Comparison of ENCODE assay signal across 13 cellular contexts in the genomic region with DNA sequence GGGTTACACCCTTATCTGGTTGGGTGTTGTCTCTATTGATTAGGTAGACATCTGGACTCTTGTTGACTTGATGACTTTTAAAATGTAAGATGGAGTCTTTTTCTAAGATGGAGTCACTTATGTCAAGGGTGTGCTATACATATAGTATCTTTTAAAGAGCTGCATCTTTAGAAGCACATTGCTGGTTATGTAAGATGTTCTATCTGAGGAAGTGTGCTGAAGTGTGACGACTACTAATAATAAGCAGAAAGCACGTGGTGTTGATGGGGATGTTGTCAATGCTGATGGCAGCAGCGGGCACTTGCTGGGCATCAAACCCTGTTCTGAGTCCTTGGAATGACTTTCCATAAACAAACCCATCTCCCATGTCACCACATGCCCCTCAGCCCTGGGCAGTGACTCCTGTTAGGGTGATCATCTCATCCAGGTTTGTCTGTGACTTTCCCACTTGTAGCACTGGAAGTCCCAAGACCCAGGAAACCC.
DNase-seq lines count a peak whose midpoint lies in the region; ATAC-seq and TF ChIP-seq lines count a peak whose summit lies in the region.
"Had no signal": no experiment of that assay in that cellular context is flagged by ENCODE, and none has a peak within 500 bp of the region (broad histone marks: within the 10 kb centered on the region; RNA-seq: fewer than 3 reads in every experiment).

No MANE protein-coding gene starts in this region.

- no peaks in the 10 kb centered on the region for H3K27me3 ChIP-seq in PC-3 (ENCODE audit: low read length)
- no peaks in the 10 kb centered on the region for H3K27me3 ChIP-seq in transverse colon

- no peak overlapping the region for H3K4me3 Mint-ChIP-seq in memory B cell

- peaks cover 2% of the 10 kb centered on the region for H3K9me3 Mint-ChIP-seq in memory B cell

- H3K4me1 ChIP-seq in PC-3 (ENCODE audit: insufficient read depth, low read length) (peaks cover 17% of the 10 kb centered on the region), transverse colon (peaks cover 0 to 13% (median 5%) of the 10 kb centered on the region in 4 donors)

- no peak for TF ChIP-seq EP300 in transverse colon (IDR thresholded peaks at IDR 0.05; ENCODE audit: low read depth)

- CTCF ChIA-PET in PC-3 (lab: Charles Lee), result interaction anchor here (0.7 kb wide), 1 partner anchor 37 kb away, joined by 3 read pairs; no protein-coding TSS in a partner anchor

- H3K4me3 ChIP-seq in PC-3 (ENCODE audit: low read length), result no peak overlapping the region
- no peak overlapping the region for H3K4me3 ChIP-seq in epithelial cell of esophagus (ENCODE audit: low read length)
- H3K4me3 ChIP-seq in transverse colon, result no peak overlapping the region

- no peaks in the 10 kb centered on the region for H3F3A ChIP-seq in PC-3 (ENCODE audit: low read length, unreplicated experiment)

- no peak overlapping the region for H3K4me2 ChIP-seq in PC-3 (ENCODE audit: low read length)

- TF ChIP-seq CTCF in PC-3 (conservative IDR thresholded peaks at IDR 0.05; ENCODE audit: low read depth, low read length) (no peak), epithelial cell of esophagus (IDR thresholded peaks at IDR 0.05; ENCODE audit: insufficient read depth, low read depth, low read length, missing control alignments) (no peak), transverse colon (IDR thresholded peaks at IDR 0.05) (no peak)

- DNase-seq in PC-3 (no peak), epithelial cell of esophagus (ENCODE audit: low read depth) (peak; percentile 61), memory B cell (ENCODE audit: low spot score in 2 of 2) (no peak), transverse colon (no peak), NCI-H1105 treated with DMSO at 0.1 percent for 48 hours (lab: John Stamatoyannopoulos, UW) (no peak), midbrain (lab: John Stamatoyannopoulos, UW) (no peak), NCI-H526 (lab: John Stamatoyannopoulos, UW) (no peak), ACHN (no peak)
- DNase-seq: activated CD4-positive, alpha-beta T cell treated with anti-CD3 and anti-CD28 coated beads for 4 hours; activated naive CD4-positive, alpha-beta T cell treated with Interleukin-2 at 50 U/mL for 16 hours; DMS79 treated with DMSO at 0.1 percent for 48 hours; NCI-H1105; RPMI8226 had no signal

- intact Hi-C loops in PC-3 (cut with micrococcal nuclease) (no loop called here), transverse colon (cut with DNase I; ENCODE audit: low total_unique reads) (no loop called here)

- no peaks in the 10 kb centered on the region for H3K36me3 Mint-ChIP-seq in memory B cell

- H3K27me3 Mint-ChIP-seq in memory B cell, result peaks cover 8% of the 10 kb centered on the region

- no peak overlapping the region for H3K9ac ChIP-seq in PC-3 (ENCODE audit: low read length)

- H2AFZ ChIP-seq in PC-3 (ENCODE audit: low read length), result no peak overlapping the region

- H4K20me1 ChIP-seq in PC-3 (ENCODE audit: low read length), result no peaks in the 10 kb centered on the region

- BruUV-seq in PC-3 (replicated peaks; lab: Mats Ljungman, UMichigan), result no TSS peak

- no peaks in the 10 kb centered on the region for H3K9me3 ChIP-seq in PC-3 (ENCODE audit: low read length)
- no peaks in the 10 kb centered on the region for H3K9me3 ChIP-seq in transverse colon

- H3K27ac ChIP-seq in PC-3 (ENCODE audit: low read length) (peak overlapping the region; percentile 34), transverse colon (peak overlapping the region; percentile 51 to 74 (median 66))

- no peak overlapping the region for H3K27ac Mint-ChIP-seq in memory B cell

- H3K36me3 ChIP-seq in PC-3 (ENCODE audit: low read depth, low read length) (no peaks in the 10 kb centered on the region), transverse colon (no peaks in the 10 kb centered on the region)

- no peak for TF ChIP-seq POLR2A in transverse colon (IDR thresholded peaks at IDR 0.05)

- WGBS in transverse colon (ENCODE audit: low coverage in 1 of 2), 2 donors, result 49% methylated on average over 3 of the region's 3 CpGs; no CpG with 5 or more reads in 1 of the 2 donors

- H3K9me2 ChIP-seq in PC-3 (replicated peaks; ENCODE audit: low read length), result no peaks in the 10 kb centered on the region

- in situ Hi-C loops in transverse colon (cut with MboI; ENCODE audit: low pct_ligation_motif_present in 1 of 4, low pct_unique_long_range_greater_than_20kb in 1 of 4, low sequenced_read_pairs in 3 of 4), result no loop called here
- in situ Hi-C loops in ACHN (cut with HindIII; ENCODE audit: low pct_ligation_motif_present, low pct_unique_long_range_greater_than_20kb, low sequenced_read_pairs), result no loop called here

- POLR2A ChIA-PET in PC-3 (lab: Charles Lee; ENCODE audit: unreplicated experiment), result interaction anchor here (0.6 to 0.7 kb wide), 3 partner anchors 80 to 618 kb away, joined by 4 to 14 read pairs (median 5); no protein-coding TSS in a partner anchor

- peaks cover 5% of the 10 kb centered on the region for H3K4me1 Mint-ChIP-seq in memory B cell

- H3K79me2 ChIP-seq in PC-3 (ENCODE audit: low read length), result no peaks in the 10 kb centered on the region

- ATAC-seq in PC-3 (peak; percentile 17; the same call in 1 of the 2 replicates), memory B cell (ENCODE audit: low read depth) (peak; percentile 48)
